ENCODE assay signal across 1 cellular context in genomic region chr4:5887361-5888221, GRCh38.
A peak's percentile ranks its signal among the peaks of the same experiment; 100 is the strongest.
TF ChIP-seq lines count a peak whose summit lies in the region.

No MANE protein-coding gene starts in this region.

TF ChIP-seq in GM23338, 12 proteins besides CTCF, POLR2A, EP300 and RAD21 (continued from another document):
- TF ChIP-seq, protein P1, sequence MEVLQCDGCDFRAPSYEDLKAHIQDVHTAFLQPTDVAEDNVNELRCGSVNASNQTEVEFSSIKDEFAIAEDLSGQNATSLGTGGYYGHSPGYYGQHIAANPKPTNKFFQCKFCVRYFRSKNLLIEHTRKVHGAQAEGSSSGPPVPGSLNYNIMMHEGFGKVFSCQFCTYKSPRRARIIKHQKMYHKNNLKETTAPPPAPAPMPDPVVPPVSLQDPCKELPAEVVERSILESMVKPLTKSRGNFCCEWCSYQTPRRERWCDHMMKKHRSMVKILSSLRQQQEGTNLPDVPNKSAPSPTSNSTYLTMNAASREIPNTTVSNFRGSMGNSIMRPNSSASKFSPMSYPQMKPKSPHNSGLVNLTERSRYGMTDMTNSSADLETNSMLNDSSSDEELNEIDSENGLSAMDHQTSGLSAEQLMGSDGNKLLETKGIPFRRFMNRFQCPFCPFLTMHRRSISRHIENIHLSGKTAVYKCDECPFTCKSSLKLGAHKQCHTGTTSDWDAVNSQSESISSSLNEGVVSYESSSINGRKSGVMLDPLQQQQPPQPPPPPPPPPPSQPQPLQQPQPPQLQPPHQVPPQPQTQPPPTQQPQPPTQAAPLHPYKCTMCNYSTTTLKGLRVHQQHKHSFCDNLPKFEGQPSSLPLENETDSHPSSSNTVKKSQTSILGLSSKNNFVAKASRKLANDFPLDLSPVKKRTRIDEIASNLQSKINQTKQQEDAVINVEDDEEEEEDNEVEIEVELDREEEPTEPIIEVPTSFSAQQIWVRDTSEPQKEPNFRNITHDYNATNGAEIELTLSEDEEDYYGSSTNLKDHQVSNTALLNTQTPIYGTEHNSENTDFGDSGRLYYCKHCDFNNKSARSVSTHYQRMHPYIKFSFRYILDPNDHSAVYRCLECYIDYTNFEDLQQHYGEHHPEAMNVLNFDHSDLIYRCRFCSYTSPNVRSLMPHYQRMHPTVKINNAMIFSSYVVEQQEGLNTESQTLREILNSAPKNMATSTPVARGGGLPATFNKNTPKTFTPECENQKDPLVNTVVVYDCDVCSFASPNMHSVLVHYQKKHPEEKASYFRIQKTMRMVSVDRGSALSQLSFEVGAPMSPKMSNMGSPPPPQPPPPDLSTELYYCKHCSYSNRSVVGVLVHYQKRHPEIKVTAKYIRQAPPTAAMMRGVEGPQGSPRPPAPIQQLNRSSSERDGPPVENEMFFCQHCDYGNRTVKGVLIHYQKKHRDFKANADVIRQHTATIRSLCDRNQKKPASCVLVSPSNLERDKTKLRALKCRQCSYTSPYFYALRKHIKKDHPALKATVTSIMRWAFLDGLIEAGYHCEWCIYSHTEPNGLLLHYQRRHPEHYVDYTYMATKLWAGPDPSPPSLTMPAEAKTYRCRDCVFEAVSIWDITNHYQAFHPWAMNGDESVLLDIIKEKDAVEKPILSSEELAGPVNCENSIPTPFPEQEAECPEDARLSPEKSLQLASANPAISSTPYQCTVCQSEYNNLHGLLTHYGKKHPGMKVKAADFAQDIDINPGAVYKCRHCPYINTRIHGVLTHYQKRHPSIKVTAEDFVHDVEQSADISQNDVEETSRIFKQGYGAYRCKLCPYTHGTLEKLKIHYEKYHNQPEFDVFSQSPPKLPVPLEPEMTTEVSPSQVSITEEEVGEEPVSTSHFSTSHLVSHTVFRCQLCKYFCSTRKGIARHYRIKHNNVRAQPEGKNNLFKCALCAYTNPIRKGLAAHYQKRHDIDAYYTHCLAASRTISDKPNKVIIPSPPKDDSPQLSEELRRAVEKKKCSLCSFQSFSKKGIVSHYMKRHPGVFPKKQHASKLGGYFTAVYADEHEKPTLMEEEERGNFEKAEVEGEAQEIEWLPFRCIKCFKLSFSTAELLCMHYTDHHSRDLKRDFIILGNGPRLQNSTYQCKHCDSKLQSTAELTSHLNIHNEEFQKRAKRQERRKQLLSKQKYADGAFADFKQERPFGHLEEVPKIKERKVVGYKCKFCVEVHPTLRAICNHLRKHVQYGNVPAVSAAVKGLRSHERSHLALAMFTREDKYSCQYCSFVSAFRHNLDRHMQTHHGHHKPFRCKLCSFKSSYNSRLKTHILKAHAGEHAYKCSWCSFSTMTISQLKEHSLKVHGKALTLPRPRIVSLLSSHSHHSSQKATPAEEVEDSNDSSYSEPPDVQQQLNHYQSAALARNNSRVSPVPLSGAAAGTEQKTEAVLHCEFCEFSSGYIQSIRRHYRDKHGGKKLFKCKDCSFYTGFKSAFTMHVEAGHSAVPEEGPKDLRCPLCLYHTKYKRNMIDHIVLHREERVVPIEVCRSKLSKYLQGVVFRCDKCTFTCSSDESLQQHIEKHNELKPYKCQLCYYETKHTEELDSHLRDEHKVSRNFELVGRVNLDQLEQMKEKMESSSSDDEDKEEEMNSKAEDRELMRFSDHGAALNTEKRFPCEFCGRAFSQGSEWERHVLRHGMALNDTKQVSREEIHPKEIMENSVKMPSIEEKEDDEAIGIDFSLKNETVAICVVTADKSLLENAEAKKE (CRISPR knock-in tag; IDR thresholded peaks at IDR 0.05) = no peak
- peak; percentile 41 for TF ChIP-seq POLR2AphosphoS5 (IDR thresholded peaks at IDR 0.05; ENCODE audit: low read depth)
- TF ChIP-seq, protein P2, sequence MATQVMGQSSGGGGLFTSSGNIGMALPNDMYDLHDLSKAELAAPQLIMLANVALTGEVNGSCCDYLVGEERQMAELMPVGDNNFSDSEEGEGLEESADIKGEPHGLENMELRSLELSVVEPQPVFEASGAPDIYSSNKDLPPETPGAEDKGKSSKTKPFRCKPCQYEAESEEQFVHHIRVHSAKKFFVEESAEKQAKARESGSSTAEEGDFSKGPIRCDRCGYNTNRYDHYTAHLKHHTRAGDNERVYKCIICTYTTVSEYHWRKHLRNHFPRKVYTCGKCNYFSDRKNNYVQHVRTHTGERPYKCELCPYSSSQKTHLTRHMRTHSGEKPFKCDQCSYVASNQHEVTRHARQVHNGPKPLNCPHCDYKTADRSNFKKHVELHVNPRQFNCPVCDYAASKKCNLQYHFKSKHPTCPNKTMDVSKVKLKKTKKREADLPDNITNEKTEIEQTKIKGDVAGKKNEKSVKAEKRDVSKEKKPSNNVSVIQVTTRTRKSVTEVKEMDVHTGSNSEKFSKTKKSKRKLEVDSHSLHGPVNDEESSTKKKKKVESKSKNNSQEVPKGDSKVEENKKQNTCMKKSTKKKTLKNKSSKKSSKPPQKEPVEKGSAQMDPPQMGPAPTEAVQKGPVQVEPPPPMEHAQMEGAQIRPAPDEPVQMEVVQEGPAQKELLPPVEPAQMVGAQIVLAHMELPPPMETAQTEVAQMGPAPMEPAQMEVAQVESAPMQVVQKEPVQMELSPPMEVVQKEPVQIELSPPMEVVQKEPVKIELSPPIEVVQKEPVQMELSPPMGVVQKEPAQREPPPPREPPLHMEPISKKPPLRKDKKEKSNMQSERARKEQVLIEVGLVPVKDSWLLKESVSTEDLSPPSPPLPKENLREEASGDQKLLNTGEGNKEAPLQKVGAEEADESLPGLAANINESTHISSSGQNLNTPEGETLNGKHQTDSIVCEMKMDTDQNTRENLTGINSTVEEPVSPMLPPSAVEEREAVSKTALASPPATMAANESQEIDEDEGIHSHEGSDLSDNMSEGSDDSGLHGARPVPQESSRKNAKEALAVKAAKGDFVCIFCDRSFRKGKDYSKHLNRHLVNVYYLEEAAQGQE (IDR thresholded peaks at IDR 0.05; ENCODE audit: unreplicated experiment) = peak; percentile 40
